18 cellular contexts compared by ENCODE assay signal in genomic region chr17:50506298-50506697, GRCh38. TPM values are rescaled to one million over a fixed set of nuclear protein-coding genes. Genes with fewer than 3 reads are reported as not detected.
DNase-seq lines count a peak whose midpoint lies in the region; ATAC-seq, FAIRE-seq and TF ChIP-seq lines count a peak whose summit lies in the region.
"Had no signal": no experiment of that assay in that cellular context is flagged by ENCODE, and none has a peak within 500 bp of the region (broad histone marks: within the 10 kb centered on the region; RNA-seq: fewer than 3 reads in every experiment).

No MANE protein-coding gene starts in this region.

- H3K9me3 Mint-ChIP-seq in activated naive CD8-positive, alpha-beta T cell (ENCODE audit: low read depth): no peaks in the 10 kb centered on the region
- no peaks in the 10 kb centered on the region for H3K9me3 Mint-ChIP-seq in activated naive CD8-positive, alpha-beta T cell treated with anti-CD3 and anti-CD28 coated beads for 36 hours

- no peak overlapping the region for H3K4me3 ChIP-seq in colonic mucosa
- H3K4me3 ChIP-seq in mucosa of rectum (ENCODE audit: low read length in 2 of 2): no peak overlapping the region
- H3K4me3 ChIP-seq in small intestine (ENCODE audit: low read depth in 1 of 2, low read length in 2 of 2): no peak overlapping the region
- H3K4me3 ChIP-seq: GM23248 had no signal

- peaks cover 47% of the 10 kb centered on the region for H3K4me1 Mint-ChIP-seq in activated naive CD8-positive, alpha-beta T cell (ENCODE audit: low read depth)
- peaks cover 26% of the 10 kb centered on the region for H3K4me1 Mint-ChIP-seq in activated naive CD8-positive, alpha-beta T cell treated with anti-CD3 and anti-CD28 coated beads for 36 hours

- FAIRE-seq in small intestine (lab: Jason Lieb, UNC) (no peak), urothelium cell line (lab: Jason Lieb, UNC) (no peak)
- FAIRE-seq: GM19239 had no signal

- no peak for DNase-seq in activated naive CD8-positive, alpha-beta T cell treated with anti-CD3 and anti-CD28 coated beads for 36 hours
- DNase-seq in colonic mucosa (no peak), small intestine (peak; percentile 23), urothelium cell line (ENCODE audit: low spot score) (no peak)
- DNase-seq: DND-41, GF-D8, GM23248, MM.1S, NCI-H2029, NCI-H2171 treated with DMSO at 0.1 percent for 48 hours, NCI-H510A, SHP77 treated with DMSO at 0.1 percent for 48 hours had no signal

- 71 to 74% (median 71%) methylated on average over 7 of the region's 7 CpGs for WGBS in small intestine, 3 donors

- ATAC-seq in HG02852 (IDR thresholded peaks at IDR 0.05; ENCODE audit: unreplicated experiment) (no peak), GM19463 (IDR thresholded peaks at IDR 0.05; ENCODE audit: unreplicated experiment) (no peak)

- H3K27me3 ChIP-seq in colonic mucosa (no peaks in the 10 kb centered on the region), mucosa of rectum (ENCODE audit: control insufficient read depth in 2 of 2, insufficient read depth in 2 of 2, low read length in 2 of 2) (no peaks in the 10 kb centered on the region), small intestine (ENCODE audit: control insufficient read depth in 2 of 2, insufficient read depth in 2 of 2, low read length in 2 of 2) (no peaks in the 10 kb centered on the region)

- intact Hi-C loops in colonic mucosa (cut with DNase I): no loop called here

- no peaks in the 10 kb centered on the region for H3K9me3 ChIP-seq in colonic mucosa
- H3K9me3 ChIP-seq in mucosa of rectum (ENCODE audit: control insufficient read depth in 2 of 2, low read length in 2 of 2): no peaks in the 10 kb centered on the region
- no peaks in the 10 kb centered on the region for H3K9me3 ChIP-seq in small intestine (ENCODE audit: control insufficient read depth, low read depth)

- H3K27ac ChIP-seq in colonic mucosa: peak overlapping the region; percentile 60
- H3K27ac ChIP-seq in mucosa of rectum (ENCODE audit: low read depth in 2 of 2, low read length in 2 of 2): peak overlapping the region; percentile 48 to 67
- H3K27ac ChIP-seq in small intestine (ENCODE audit: low read depth in 1 of 2, low read length in 1 of 2): peak overlapping the region in 1 of 2 donors; percentile 47
- H3K27ac ChIP-seq: GM23248 had no signal

- H3K4me1 ChIP-seq in colonic mucosa (no peaks in the 10 kb centered on the region), mucosa of rectum (ENCODE audit: control insufficient read depth in 2 of 2, insufficient read depth in 2 of 2, low read length in 2 of 2) (peaks cover 24 to 28% of the 10 kb centered on the region in 2 donors), small intestine (ENCODE audit: control insufficient read depth in 2 of 2, insufficient read depth in 1 of 2, low read depth in 1 of 2, low read length in 1 of 2) (peaks cover 4 to 6% of the 10 kb centered on the region in 2 donors)

- H3K36me3 ChIP-seq in colonic mucosa (no peaks in the 10 kb centered on the region), mucosa of rectum (ENCODE audit: control insufficient read depth in 2 of 2, insufficient read depth in 2 of 2, low read length in 2 of 2) (no peaks in the 10 kb centered on the region), small intestine (ENCODE audit: control insufficient read depth in 2 of 2, insufficient read depth in 2 of 2, low read length in 2 of 2) (no peaks in the 10 kb centered on the region)

- no peak overlapping the region for H3K4me3 Mint-ChIP-seq in activated naive CD8-positive, alpha-beta T cell
- H3K4me3 Mint-ChIP-seq in activated naive CD8-positive, alpha-beta T cell treated with anti-CD3 and anti-CD28 coated beads for 36 hours: no peak overlapping the region

- H3K27ac Mint-ChIP-seq in activated naive CD8-positive, alpha-beta T cell: peak overlapping the region; percentile 28
- H3K27ac Mint-ChIP-seq in activated naive CD8-positive, alpha-beta T cell treated with anti-CD3 and anti-CD28 coated beads for 36 hours: no peak overlapping the region

- H3K9ac ChIP-seq in colonic mucosa (ENCODE audit: low read depth in 2 of 2, low read length in 2 of 2) (peak overlapping the region in 1 of 2 donors; percentile 51), mucosa of rectum (ENCODE audit: low read depth in 1 of 2, low read length in 2 of 2) (no peak overlapping the region)
- H3K9ac ChIP-seq: GM23248 had no signal

- no peaks in the 10 kb centered on the region for H3K36me3 Mint-ChIP-seq in activated naive CD8-positive, alpha-beta T cell
- no peaks in the 10 kb centered on the region for H3K36me3 Mint-ChIP-seq in activated naive CD8-positive, alpha-beta T cell treated with anti-CD3 and anti-CD28 coated beads for 36 hours

- H3K27me3 Mint-ChIP-seq in activated naive CD8-positive, alpha-beta T cell: no peaks in the 10 kb centered on the region
- no peaks in the 10 kb centered on the region for H3K27me3 Mint-ChIP-seq in activated naive CD8-positive, alpha-beta T cell treated with anti-CD3 and anti-CD28 coated beads for 36 hours

- no peak for TF ChIP-seq CTCF in colonic mucosa (IDR thresholded peaks at IDR 0.05)

RNA-seq across cellular contexts. Expression of gene MYCBPAP, which starts 1.9 kb away (rescaled TPM):
- 1 to 10 TPM in 1 of 2 experiments, under 1 TPM in 1; 0.56 to 1.1 TPM for total RNA-seq in activated naive CD8-positive, alpha-beta T cell treated with anti-CD3 and anti-CD28 coated beads for 36 hours
- 1 to 10 TPM in 1 of 2 donors, under 1 TPM in 1; 0.56 to 2.8 TPM for total RNA-seq in colonic mucosa
- polyA plus RNA-seq in small intestine: under 1 TPM in 2 of 3 donors, not detected in 1; 0.13 to 0.45 TPM

RNA-seq across cellular contexts. Expression of gene EPN3, which starts 26.2 kb away (rescaled TPM):
- total RNA-seq in activated naive CD8-positive, alpha-beta T cell treated with anti-CD3 and anti-CD28 coated beads for 36 hours: not detected
- total RNA-seq in colonic mucosa: 10 to 100 TPM; 18.3 to 79.8 TPM
- 10 to 100 TPM in 2 of 3 donors, 1 to 10 TPM in 1; 5.4 to 28.1 (median 17.4) TPM for polyA plus RNA-seq in small intestine
- total RNA-seq: GM23248 had no signal
- polyA plus RNA-seq: GM23248 had no signal

RNA-seq across cellular contexts. Expression of gene RSAD1, which starts 27.6 kb away (rescaled TPM):
- total RNA-seq in activated naive CD8-positive, alpha-beta T cell treated with anti-CD3 and anti-CD28 coated beads for 36 hours: 10 to 100 TPM; 36.5 to 37.0 TPM
- total RNA-seq in colonic mucosa: 10 to 100 TPM; 22.2 to 29.3 TPM
- 10 to 100 TPM; 18.1 to 19.5 (median 19.5) TPM for polyA plus RNA-seq in small intestine

RNA-seq across cellular contexts. Expression of gene CHAD, which starts 37.6 kb away (rescaled TPM):
- total RNA-seq in activated naive CD8-positive, alpha-beta T cell treated with anti-CD3 and anti-CD28 coated beads for 36 hours: not detected
- 1 to 10 TPM; 1.8 to 3.6 TPM for total RNA-seq in colonic mucosa
- polyA plus RNA-seq in small intestine: 10 to 100 TPM in 1 of 3 donors, 1 to 10 TPM in 1, under 1 TPM in 1; 0.87 to 13.4 (median 4.9) TPM
- total RNA-seq: A673, GM23248 had no signal
- polyA plus RNA-seq: GM23248 had no signal

RNA-seq across cellular contexts. Expression of gene SPATA20, which starts 40.7 kb away (rescaled TPM):
- 10 to 100 TPM; 32.4 to 36.3 TPM for total RNA-seq in activated naive CD8-positive, alpha-beta T cell treated with anti-CD3 and anti-CD28 coated beads for 36 hours
- total RNA-seq in colonic mucosa: 10 to 100 TPM; 41.6 to 53.1 TPM
- polyA plus RNA-seq in small intestine: 10 to 100 TPM in 2 of 3 donors, 1 to 10 TPM in 1; 7.0 to 26.6 (median 20.6) TPM

Comparison
In these comparisons a context has a peak if more than half of its experiments do, and no peak if none do; other contexts are left out.
1. RNA of gene EPN3, which starts 26.2 kb away (total RNA-seq): 18.3 to 79.8 TPM in colonic mucosa; not detected in activated naive CD8-positive, alpha-beta T cell treated with anti-CD3 and anti-CD28 coated beads for 36 hours; every median in the first group is over 10 times any median in the second.